In the genomic region with DNA sequence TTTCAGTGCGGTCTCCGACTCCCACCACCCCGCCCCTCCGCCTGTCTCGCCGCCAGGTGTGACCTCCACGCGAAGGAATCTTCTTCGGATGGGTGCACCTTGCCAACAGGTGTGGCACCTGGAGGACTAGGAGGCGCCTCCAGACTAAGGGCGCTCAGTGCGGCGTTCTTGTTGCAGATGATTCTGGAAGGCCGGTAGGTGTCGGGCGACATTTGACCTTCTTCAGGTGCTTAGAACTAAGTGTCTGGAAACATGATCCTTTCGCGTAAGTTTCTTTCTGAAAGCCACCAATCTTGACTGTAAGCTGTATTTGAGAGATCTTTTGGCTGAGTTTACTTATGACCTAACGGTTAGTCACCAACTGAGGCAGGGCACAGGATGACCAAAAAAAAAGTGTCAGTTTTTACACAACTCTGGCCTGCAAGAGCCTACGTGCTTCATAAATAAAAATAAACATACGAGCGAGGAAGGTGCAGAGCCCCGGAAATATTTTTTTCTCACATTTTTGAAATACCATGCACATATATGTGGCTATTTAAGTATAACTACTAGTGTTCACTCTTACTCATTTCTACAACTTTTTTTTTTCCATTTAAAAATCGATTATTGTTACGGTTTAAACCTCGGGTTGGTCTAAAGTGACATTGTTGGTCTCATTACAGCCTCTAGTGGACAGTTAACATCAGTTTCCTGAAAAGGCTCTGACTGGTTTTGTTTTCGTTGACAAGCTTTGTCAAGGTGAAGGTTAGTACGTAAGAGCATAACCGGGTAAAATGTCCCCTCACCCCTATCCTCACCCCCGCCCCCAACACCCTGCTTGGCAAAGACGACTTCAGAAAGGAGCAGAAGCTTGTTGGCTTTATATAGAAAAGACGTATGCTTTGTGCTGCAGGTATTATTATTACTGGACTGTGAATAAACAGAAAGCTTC, we compare ENCODE assay signal across 1 cellular context.
TF ChIP-seq lines count a peak whose summit lies in the region.

No MANE protein-coding gene starts in this region.

TF ChIP-seq in HepG2, 621 proteins besides CTCF, POLR2A, EP300 and RAD21 (continued from another document and continues in another):
- TF ChIP-seq SALL2 (CRISPR knock-in tag; IDR thresholded peaks at IDR 0.05) (0 out of 2 replicates have a peak, but pooled peaks have one; percentile 14), BCL6 (CRISPR knock-in tag; IDR thresholded peaks at IDR 0.05) (peak; percentile 96), ZNF143 (CRISPR knock-in tag; IDR thresholded peaks at IDR 0.05) (no peak; the same call in 1 of the 2 replicates), GZF1 (CRISPR knock-in tag; IDR thresholded peaks at IDR 0.05) (0 out of 2 replicates have a peak, but pooled peaks have one; percentile 74), MAFG (CRISPR knock-in tag; IDR thresholded peaks at IDR 0.05) (no peak), ZNF160 (CRISPR knock-in tag; IDR thresholded peaks at IDR 0.05) (no peak), POLR2AphosphoS2 (IDR thresholded peaks at IDR 0.05; ENCODE audit: low read depth, low read length) (no peak), ASH2L (IDR thresholded peaks at IDR 0.05; ENCODE audit: insufficient read length, low read depth, low read length) (peak; percentile 51), MEIS1 (CRISPR knock-in tag; IDR thresholded peaks at IDR 0.05; ENCODE audit: borderline replicate concordance) (no peak), ZNF274 (CRISPR knock-in tag; IDR thresholded peaks at IDR 0.05) (no peak; the same call in 1 of the 2 replicates), KMT2A (CRISPR knock-in tag; IDR thresholded peaks at IDR 0.05) (no peak; the same call in none of the 2 replicates), SIX4 (CRISPR knock-in tag; IDR thresholded peaks at IDR 0.05) (no peak), ZNF543 (CRISPR knock-in tag; IDR thresholded peaks at IDR 0.05) (0 out of 2 replicates have a peak, but pooled peaks have one; percentile 40), ZNF234 (CRISPR knock-in tag; conservative IDR thresholded peaks at IDR 0.05) (no peak), PRPF4 (IDR thresholded peaks at IDR 0.05; ENCODE audit: low read depth, low read length, poor library complexity, severe bottlenecking) (no peak), ZBTB38 (CRISPR knock-in tag; IDR thresholded peaks at IDR 0.05) (no peak), ZNF329 (CRISPR knock-in tag; IDR thresholded peaks at IDR 0.05; ENCODE audit: low read depth) (no peak), CREB3 (CRISPR knock-in tag; IDR thresholded peaks at IDR 0.05) (peak; percentile 75; the same call in 1 of the 2 replicates), GPN1 (CRISPR knock-in tag; IDR thresholded peaks at IDR 0.05; ENCODE audit: borderline replicate concordance) (no peak), GFI1 (CRISPR knock-in tag; IDR thresholded peaks at IDR 0.05; ENCODE audit: borderline replicate concordance) (peak; percentile 58; the same call in 1 of the 2 replicates), PAX8 (CRISPR knock-in tag; IDR thresholded peaks at IDR 0.05; ENCODE audit: borderline replicate concordance) (no peak), SKI (IDR thresholded peaks at IDR 0.05; ENCODE audit: partially characterized antibody) (peak; percentile 46), ZNF577 (CRISPR knock-in tag; IDR thresholded peaks at IDR 0.05; ENCODE audit: borderline replicate concordance, low read depth) (no peak), ZNF296 (CRISPR knock-in tag; conservative IDR thresholded peaks at IDR 0.05) (no peak), YEATS4 (CRISPR knock-in tag; IDR thresholded peaks at IDR 0.05; ENCODE audit: borderline replicate concordance) (peak; percentile 19; the same call in 1 of the 2 replicates), NPAS2 (CRISPR knock-in tag; IDR thresholded peaks at IDR 0.05; ENCODE audit: borderline replicate concordance) (no peak), CBX1 (IDR thresholded peaks at IDR 0.05; ENCODE audit: low read depth) (no peak), ZNF644 (CRISPR knock-in tag; IDR thresholded peaks at IDR 0.05; ENCODE audit: low read depth) (no peak), KDM1A (CRISPR knock-in tag; IDR thresholded peaks at IDR 0.05) (no peak), ZNF746 (CRISPR knock-in tag; IDR thresholded peaks at IDR 0.05) (no peak), ZNF597 (CRISPR knock-in tag; IDR thresholded peaks at IDR 0.05) (no peak), PHF5A (CRISPR knock-in tag; IDR thresholded peaks at IDR 0.05; ENCODE audit: low read depth, unreplicated experiment) (no peak), HBP1 (CRISPR knock-in tag; IDR thresholded peaks at IDR 0.05; ENCODE audit: low read depth) (no peak), KLF6 (CRISPR knock-in tag; IDR thresholded peaks at IDR 0.05) (0 out of 2 replicates have a peak, but pooled peaks have one; percentile 53)
- TF ChIP-seq, protein P1, sequence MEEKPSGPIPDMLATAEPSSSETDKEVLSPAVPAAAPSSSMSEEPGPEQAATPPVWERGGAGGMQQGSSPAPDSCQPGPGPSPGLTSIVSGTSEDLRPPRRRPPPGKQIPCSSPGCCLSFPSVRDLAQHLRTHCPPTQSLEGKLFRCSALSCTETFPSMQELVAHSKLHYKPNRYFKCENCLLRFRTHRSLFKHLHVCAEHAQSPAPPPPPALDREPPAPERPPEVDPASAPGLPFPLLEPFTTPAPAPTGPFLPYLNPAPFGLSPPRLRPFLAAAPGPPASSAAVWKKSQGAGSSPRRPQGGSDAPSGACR (CRISPR knock-in tag; IDR thresholded peaks at IDR 0.05): no peak
- TF ChIP-seq, protein P2, sequence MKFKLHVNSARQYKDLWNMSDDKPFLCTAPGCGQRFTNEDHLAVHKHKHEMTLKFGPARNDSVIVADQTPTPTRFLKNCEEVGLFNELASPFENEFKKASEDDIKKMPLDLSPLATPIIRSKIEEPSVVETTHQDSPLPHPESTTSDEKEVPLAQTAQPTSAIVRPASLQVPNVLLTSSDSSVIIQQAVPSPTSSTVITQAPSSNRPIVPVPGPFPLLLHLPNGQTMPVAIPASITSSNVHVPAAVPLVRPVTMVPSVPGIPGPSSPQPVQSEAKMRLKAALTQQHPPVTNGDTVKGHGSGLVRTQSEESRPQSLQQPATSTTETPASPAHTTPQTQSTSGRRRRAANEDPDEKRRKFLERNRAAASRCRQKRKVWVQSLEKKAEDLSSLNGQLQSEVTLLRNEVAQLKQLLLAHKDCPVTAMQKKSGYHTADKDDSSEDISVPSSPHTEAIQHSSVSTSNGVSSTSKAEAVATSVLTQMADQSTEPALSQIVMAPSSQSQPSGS (CRISPR knock-in tag; IDR thresholded peaks at IDR 0.05): peak; percentile 40; the same call in 1 of the 2 replicates
- TF ChIP-seq, protein P3, sequence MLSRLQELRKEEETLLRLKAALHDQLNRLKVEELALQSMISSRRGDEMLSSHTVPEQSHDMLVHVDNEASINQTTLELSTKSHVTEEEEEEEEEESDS (CRISPR knock-in tag; IDR thresholded peaks at IDR 0.05; ENCODE audit: borderline replicate concordance): 0 out of 2 replicates have a peak, but pooled peaks have one; percentile 14
- TF ChIP-seq, protein P4, sequence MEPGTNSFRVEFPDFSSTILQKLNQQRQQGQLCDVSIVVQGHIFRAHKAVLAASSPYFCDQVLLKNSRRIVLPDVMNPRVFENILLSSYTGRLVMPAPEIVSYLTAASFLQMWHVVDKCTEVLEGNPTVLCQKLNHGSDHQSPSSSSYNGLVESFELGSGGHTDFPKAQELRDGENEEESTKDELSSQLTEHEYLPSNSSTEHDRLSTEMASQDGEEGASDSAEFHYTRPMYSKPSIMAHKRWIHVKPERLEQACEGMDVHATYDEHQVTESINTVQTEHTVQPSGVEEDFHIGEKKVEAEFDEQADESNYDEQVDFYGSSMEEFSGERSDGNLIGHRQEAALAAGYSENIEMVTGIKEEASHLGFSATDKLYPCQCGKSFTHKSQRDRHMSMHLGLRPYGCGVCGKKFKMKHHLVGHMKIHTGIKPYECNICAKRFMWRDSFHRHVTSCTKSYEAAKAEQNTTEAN (CRISPR knock-in tag; conservative IDR thresholded peaks at IDR 0.05): peak; percentile 73
- TF ChIP-seq, protein P5, sequence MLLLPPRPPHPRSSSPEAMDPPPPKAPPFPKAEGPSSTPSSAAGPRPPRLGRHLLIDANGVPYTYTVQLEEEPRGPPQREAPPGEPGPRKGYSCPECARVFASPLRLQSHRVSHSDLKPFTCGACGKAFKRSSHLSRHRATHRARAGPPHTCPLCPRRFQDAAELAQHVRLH (CRISPR knock-in tag; IDR thresholded peaks at IDR 0.05; ENCODE audit: borderline replicate concordance, low read depth): no peak
- TF ChIP-seq, protein P6, sequence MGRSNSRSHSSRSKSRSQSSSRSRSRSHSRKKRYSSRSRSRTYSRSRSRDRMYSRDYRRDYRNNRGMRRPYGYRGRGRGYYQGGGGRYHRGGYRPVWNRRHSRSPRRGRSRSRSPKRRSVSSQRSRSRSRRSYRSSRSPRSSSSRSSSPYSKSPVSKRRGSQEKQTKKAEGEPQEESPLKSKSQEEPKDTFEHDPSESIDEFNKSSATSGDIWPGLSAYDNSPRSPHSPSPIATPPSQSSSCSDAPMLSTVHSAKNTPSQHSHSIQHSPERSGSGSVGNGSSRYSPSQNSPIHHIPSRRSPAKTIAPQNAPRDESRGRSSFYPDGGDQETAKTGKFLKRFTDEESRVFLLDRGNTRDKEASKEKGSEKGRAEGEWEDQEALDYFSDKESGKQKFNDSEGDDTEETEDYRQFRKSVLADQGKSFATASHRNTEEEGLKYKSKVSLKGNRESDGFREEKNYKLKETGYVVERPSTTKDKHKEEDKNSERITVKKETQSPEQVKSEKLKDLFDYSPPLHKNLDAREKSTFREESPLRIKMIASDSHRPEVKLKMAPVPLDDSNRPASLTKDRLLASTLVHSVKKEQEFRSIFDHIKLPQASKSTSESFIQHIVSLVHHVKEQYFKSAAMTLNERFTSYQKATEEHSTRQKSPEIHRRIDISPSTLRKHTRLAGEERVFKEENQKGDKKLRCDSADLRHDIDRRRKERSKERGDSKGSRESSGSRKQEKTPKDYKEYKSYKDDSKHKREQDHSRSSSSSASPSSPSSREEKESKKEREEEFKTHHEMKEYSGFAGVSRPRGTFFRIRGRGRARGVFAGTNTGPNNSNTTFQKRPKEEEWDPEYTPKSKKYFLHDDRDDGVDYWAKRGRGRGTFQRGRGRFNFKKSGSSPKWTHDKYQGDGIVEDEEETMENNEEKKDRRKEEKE (IDR thresholded peaks at IDR 0.05): no peak
- TF ChIP-seq, protein P7, sequence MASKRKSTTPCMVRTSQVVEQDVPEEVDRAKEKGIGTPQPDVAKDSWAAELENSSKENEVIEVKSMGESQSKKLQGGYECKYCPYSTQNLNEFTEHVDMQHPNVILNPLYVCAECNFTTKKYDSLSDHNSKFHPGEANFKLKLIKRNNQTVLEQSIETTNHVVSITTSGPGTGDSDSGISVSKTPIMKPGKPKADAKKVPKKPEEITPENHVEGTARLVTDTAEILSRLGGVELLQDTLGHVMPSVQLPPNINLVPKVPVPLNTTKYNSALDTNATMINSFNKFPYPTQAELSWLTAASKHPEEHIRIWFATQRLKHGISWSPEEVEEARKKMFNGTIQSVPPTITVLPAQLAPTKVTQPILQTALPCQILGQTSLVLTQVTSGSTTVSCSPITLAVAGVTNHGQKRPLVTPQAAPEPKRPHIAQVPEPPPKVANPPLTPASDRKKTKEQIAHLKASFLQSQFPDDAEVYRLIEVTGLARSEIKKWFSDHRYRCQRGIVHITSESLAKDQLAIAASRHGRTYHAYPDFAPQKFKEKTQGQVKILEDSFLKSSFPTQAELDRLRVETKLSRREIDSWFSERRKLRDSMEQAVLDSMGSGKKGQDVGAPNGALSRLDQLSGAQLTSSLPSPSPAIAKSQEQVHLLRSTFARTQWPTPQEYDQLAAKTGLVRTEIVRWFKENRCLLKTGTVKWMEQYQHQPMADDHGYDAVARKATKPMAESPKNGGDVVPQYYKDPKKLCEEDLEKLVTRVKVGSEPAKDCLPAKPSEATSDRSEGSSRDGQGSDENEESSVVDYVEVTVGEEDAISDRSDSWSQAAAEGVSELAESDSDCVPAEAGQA (IDR thresholded peaks at IDR 0.05; ENCODE audit: low read depth): no peak
- TF ChIP-seq, protein P7 (CRISPR knock-in tag; IDR thresholded peaks at IDR 0.05; ENCODE audit: borderline replicate concordance): no peak
